22 cellular contexts compared by ENCODE assay signal in genomic region chr13:86109107-86109506, GRCh38.
"Had no signal": no experiment of that assay in that cellular context is flagged by ENCODE, and none has a peak within 500 bp of the region (broad histone marks: within the 10 kb centered on the region; RNA-seq: fewer than 3 reads in every experiment).

No MANE protein-coding gene starts in this region.

- H3K36me3 ChIP-seq: SJSA1 had no signal

- H3K27ac ChIP-seq: SJSA1, SK-N-MC had no signal

- H3K9me3 ChIP-seq: SJSA1 had no signal

- H3K27me3 ChIP-seq: SJSA1 had no signal

- H3K4me1 ChIP-seq: SJSA1 had no signal

- H3K4me3 ChIP-seq: SJSA1, SK-N-MC had no signal

- DNase-seq: IMR-90, KG1, NCI-H1092, NCI-H1105 treated with DMSO at 0.1 percent for 48 hours, NCI-H1417 treated with DMSO at 0.1 percent for 48 hours, NCI-H146, NCI-H1694 treated with DMSO at 0.1 percent for 48 hours, NCI-H1930, NCI-H2081, NCI-H2171, NCI-H226, NCI-H446, NCI-H510A, NCI-H524 treated with DMSO at 0.1 percent for 48 hours, NCI-H69, NCI-H774, PC-3, SHP77 treated with DMSO at 0.1 percent for 48 hours had no signal

- ATAC-seq: Panc1, PC-3, Right ventricle myocardium inferior had no signal
